20 cellular contexts compared by ENCODE assay signal in genomic region chr14:98223106-98223505, GRCh38.
DNase-seq lines count a peak whose midpoint lies in the region; ATAC-seq lines count a peak whose summit lies in the region.
"Had no signal": no experiment of that assay in that cellular context is flagged by ENCODE, and none has a peak within 500 bp of the region (broad histone marks: within the 10 kb centered on the region; RNA-seq: fewer than 3 reads in every experiment).

No MANE protein-coding gene starts in this region.

- intact Hi-C loops in activated T-helper 2 cell treated with anti-CD3 and anti-CD28 coated beads, Interferon-gamma antibody, Interleukin-2, Interleukin-4, amounts not matched to agents 10 μg/mL and 5 μg/mL and 100 μg/mL, durations not matched to agents 14 hours and 24 hours and 36 hours (cut with micrococcal nuclease), result no loop called here

- H3K36me3 Mint-ChIP-seq in activated CD8-positive, alpha-beta memory T cell treated with anti-CD3 and anti-CD28 coated beads, Interleukin-2, amount 10 ng/mL, durations not matched to agents 7 days and 5 days, result peaks cover 2% of the 10 kb centered on the region
- H3K36me3 Mint-ChIP-seq in activated T-helper 2 cell treated with anti-CD3 and anti-CD28 coated beads, Interferon-gamma antibody, Interleukin-2, Interleukin-4, amounts not matched to agents 10 μg/mL and 5 μg/mL and 100 μg/mL, durations not matched to agents 14 hours and 24 hours and 36 hours (ENCODE audit: low read depth), result peaks cover 4% of the 10 kb centered on the region
- no peaks in the 10 kb centered on the region for H3K36me3 Mint-ChIP-seq in natural killer cell treated with Interleukin-12 subunit alpha and Interleukin-12 subunit beta and Interleukin-15 and Interleukin-18, amount 100 ng/mL, for 72 hours
- H3K36me3 Mint-ChIP-seq: immature natural killer cell had no signal

- H3K4me3 Mint-ChIP-seq in activated CD8-positive, alpha-beta memory T cell treated with anti-CD3 and anti-CD28 coated beads, Interleukin-2, amount 10 ng/mL, durations not matched to agents 7 days and 5 days, result no peak overlapping the region
- no peak overlapping the region for H3K4me3 Mint-ChIP-seq in activated T-helper 2 cell treated with anti-CD3 and anti-CD28 coated beads, Interferon-gamma antibody, Interleukin-2, Interleukin-4, amounts not matched to agents 10 μg/mL and 5 μg/mL and 100 μg/mL, durations not matched to agents 14 hours and 24 hours and 36 hours (ENCODE audit: low read depth)
- peak overlapping the region; percentile 6 for H3K4me3 Mint-ChIP-seq in natural killer cell treated with Interleukin-12 subunit alpha and Interleukin-12 subunit beta and Interleukin-15 and Interleukin-18, amount 100 ng/mL, for 72 hours

- H3K9me3 Mint-ChIP-seq in activated CD8-positive, alpha-beta memory T cell treated with anti-CD3 and anti-CD28 coated beads, Interleukin-2, amount 10 ng/mL, durations not matched to agents 7 days and 5 days (ENCODE audit: low read depth), result peaks cover 2% of the 10 kb centered on the region
- H3K9me3 Mint-ChIP-seq in activated T-helper 2 cell treated with anti-CD3 and anti-CD28 coated beads, Interferon-gamma antibody, Interleukin-2, Interleukin-4, amounts not matched to agents 10 μg/mL and 5 μg/mL and 100 μg/mL, durations not matched to agents 14 hours and 24 hours and 36 hours, result no peaks in the 10 kb centered on the region
- peaks cover 3% of the 10 kb centered on the region for H3K9me3 Mint-ChIP-seq in natural killer cell treated with Interleukin-12 subunit alpha and Interleukin-12 subunit beta and Interleukin-15 and Interleukin-18, amount 100 ng/mL, for 72 hours
- H3K9me3 Mint-ChIP-seq: immature natural killer cell had no signal

- no peak for ATAC-seq in activated CD8-positive, alpha-beta memory T cell treated with anti-CD3 and anti-CD28 coated beads, Interleukin-2, amount 10 ng/mL, durations not matched to agents 7 days and 5 days
- no peak for ATAC-seq in natural killer cell treated with Interleukin-12 subunit alpha and Interleukin-12 subunit beta and Interleukin-15 and Interleukin-18, amount 100 ng/mL, for 72 hours
- ATAC-seq: left lung had no signal

- CTCF ChIA-PET in activated CD8-positive, alpha-beta memory T cell treated with anti-CD3 and anti-CD28 coated beads, Interleukin-2, amount 10 ng/mL, durations not matched to agents 7 days and 5 days (lab: Charles Lee), result interaction anchor here (0.7 kb wide), 1 partner anchor 242 kb away, joined by 3 read pairs; no protein-coding TSS in a partner anchor

- H3K27ac Mint-ChIP-seq in activated CD8-positive, alpha-beta memory T cell treated with anti-CD3 and anti-CD28 coated beads, Interleukin-2, amount 10 ng/mL, durations not matched to agents 7 days and 5 days, result peak overlapping the region; percentile 77
- peak overlapping the region; percentile 88 for H3K27ac Mint-ChIP-seq in activated T-helper 2 cell treated with anti-CD3 and anti-CD28 coated beads, Interferon-gamma antibody, Interleukin-2, Interleukin-4, amounts not matched to agents 10 μg/mL and 5 μg/mL and 100 μg/mL, durations not matched to agents 14 hours and 24 hours and 36 hours
- H3K27ac Mint-ChIP-seq in natural killer cell treated with Interleukin-12 subunit alpha and Interleukin-12 subunit beta and Interleukin-15 and Interleukin-18, amount 100 ng/mL, for 72 hours, result peak overlapping the region; percentile 55 to 69

- DNase-seq in activated CD8-positive, alpha-beta memory T cell treated with anti-CD3 and anti-CD28 coated beads, Interleukin-2, amount 10 ng/mL, durations not matched to agents 7 days and 5 days, result no peak
- no peak for DNase-seq in activated CD8-positive, alpha-beta memory T cell treated with anti-CD3 and anti-CD28 coated beads for 24 hours
- DNase-seq in HT1080 (ENCODE audit: low read depth), result peak; percentile 52
- DNase-seq in activated T-helper 2 cell treated with anti-CD3 and anti-CD28 coated beads, Interferon-gamma antibody, Interleukin-2, Interleukin-4, amounts not matched to agents 10 μg/mL and 5 μg/mL and 100 μg/mL, durations not matched to agents 14 hours and 24 hours and 36 hours (ENCODE audit: low spot score), result no peak
- no peak for DNase-seq in natural killer cell treated with Interleukin-12 subunit alpha and Interleukin-12 subunit beta and Interleukin-15 and Interleukin-18, amount 100 ng/mL, for 72 hours (ENCODE audit: low spot score)
- no peak for DNase-seq in NCI-H1694 treated with DMSO at 0.1 percent for 48 hours (lab: John Stamatoyannopoulos, UW)
- DNase-seq in NCI-H1417 (lab: John Stamatoyannopoulos, UW), result no peak
- no peak for DNase-seq in NCI-H187 treated with DMSO at 0.1 percent for 48 hours (lab: John Stamatoyannopoulos, UW)
- DNase-seq: activated CD4-positive, alpha-beta T cell treated with anti-CD3 and anti-CD28 coated beads, Interleukin-2, amount 50 U/mL, for 48 hours; amniotic stem cell; BE2C; Calu3; esophagus squamous epithelium; immature natural killer cell; KBM-7; left lung; mesendoderm; NCI-H2227 treated with DMSO at 0.1 percent for 48 hours; NCI-H69; occipital lobe had no signal

- H3K27me3 Mint-ChIP-seq in activated CD8-positive, alpha-beta memory T cell treated with anti-CD3 and anti-CD28 coated beads, Interleukin-2, amount 10 ng/mL, durations not matched to agents 7 days and 5 days, result no peaks in the 10 kb centered on the region
- no peaks in the 10 kb centered on the region for H3K27me3 Mint-ChIP-seq in activated T-helper 2 cell treated with anti-CD3 and anti-CD28 coated beads, Interferon-gamma antibody, Interleukin-2, Interleukin-4, amounts not matched to agents 10 μg/mL and 5 μg/mL and 100 μg/mL, durations not matched to agents 14 hours and 24 hours and 36 hours (ENCODE audit: low read depth)
- no peaks in the 10 kb centered on the region for H3K27me3 Mint-ChIP-seq in natural killer cell treated with Interleukin-12 subunit alpha and Interleukin-12 subunit beta and Interleukin-15 and Interleukin-18, amount 100 ng/mL, for 72 hours

- H3K4me1 Mint-ChIP-seq in activated CD8-positive, alpha-beta memory T cell treated with anti-CD3 and anti-CD28 coated beads, Interleukin-2, amount 10 ng/mL, durations not matched to agents 7 days and 5 days, result peaks cover 47% of the 10 kb centered on the region
- H3K4me1 Mint-ChIP-seq in activated T-helper 2 cell treated with anti-CD3 and anti-CD28 coated beads, Interferon-gamma antibody, Interleukin-2, Interleukin-4, amounts not matched to agents 10 μg/mL and 5 μg/mL and 100 μg/mL, durations not matched to agents 14 hours and 24 hours and 36 hours (ENCODE audit: low read depth), result peaks cover 57% of the 10 kb centered on the region
- H3K4me1 Mint-ChIP-seq in natural killer cell treated with Interleukin-12 subunit alpha and Interleukin-12 subunit beta and Interleukin-15 and Interleukin-18, amount 100 ng/mL, for 72 hours (ENCODE audit: low read depth in 2 of 2), result peaks cover 21 to 27% of the 10 kb centered on the region in 2 donors
